ENCODE assay signal across 3 cellular contexts in the genomic region with DNA sequence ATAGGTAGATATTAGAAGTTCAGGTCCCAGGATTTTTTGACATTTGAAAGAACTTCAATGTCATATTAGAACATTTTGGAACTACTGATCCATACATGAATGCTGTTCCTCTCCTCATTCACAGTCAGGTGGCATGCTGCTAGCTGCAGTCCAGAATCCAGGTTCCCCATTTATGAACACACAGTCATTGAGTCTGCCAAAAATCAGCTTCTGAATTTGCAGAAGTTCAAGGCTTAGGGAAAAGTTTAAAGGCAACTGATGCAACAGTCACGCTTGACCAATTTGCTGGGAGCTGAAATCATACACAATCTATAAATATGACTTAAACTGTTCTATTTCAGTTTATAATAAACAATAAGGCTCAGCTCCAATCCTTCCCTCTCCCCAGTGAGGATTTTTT.
TF ChIP-seq lines count a peak whose summit lies in the region.

No MANE protein-coding gene starts in this region.

TF ChIP-seq in liver, 16 proteins besides CTCF, POLR2A, EP300 and RAD21:
- no peak for TF ChIP-seq GABPA (IDR thresholded peaks at IDR 0.05 in 1 of 2, conservative IDR thresholded peaks at IDR 0.05 in 1 of 2)
- no peak for TF ChIP-seq YY1 (IDR thresholded peaks at IDR 0.05)
- no peak for TF ChIP-seq EGR1 (IDR thresholded peaks at IDR 0.05; ENCODE audit: low read depth in 2 of 2)
- TF ChIP-seq JUND (IDR thresholded peaks at IDR 0.05), result peak; percentile 26 to 32
- TF ChIP-seq, protein P1, sequence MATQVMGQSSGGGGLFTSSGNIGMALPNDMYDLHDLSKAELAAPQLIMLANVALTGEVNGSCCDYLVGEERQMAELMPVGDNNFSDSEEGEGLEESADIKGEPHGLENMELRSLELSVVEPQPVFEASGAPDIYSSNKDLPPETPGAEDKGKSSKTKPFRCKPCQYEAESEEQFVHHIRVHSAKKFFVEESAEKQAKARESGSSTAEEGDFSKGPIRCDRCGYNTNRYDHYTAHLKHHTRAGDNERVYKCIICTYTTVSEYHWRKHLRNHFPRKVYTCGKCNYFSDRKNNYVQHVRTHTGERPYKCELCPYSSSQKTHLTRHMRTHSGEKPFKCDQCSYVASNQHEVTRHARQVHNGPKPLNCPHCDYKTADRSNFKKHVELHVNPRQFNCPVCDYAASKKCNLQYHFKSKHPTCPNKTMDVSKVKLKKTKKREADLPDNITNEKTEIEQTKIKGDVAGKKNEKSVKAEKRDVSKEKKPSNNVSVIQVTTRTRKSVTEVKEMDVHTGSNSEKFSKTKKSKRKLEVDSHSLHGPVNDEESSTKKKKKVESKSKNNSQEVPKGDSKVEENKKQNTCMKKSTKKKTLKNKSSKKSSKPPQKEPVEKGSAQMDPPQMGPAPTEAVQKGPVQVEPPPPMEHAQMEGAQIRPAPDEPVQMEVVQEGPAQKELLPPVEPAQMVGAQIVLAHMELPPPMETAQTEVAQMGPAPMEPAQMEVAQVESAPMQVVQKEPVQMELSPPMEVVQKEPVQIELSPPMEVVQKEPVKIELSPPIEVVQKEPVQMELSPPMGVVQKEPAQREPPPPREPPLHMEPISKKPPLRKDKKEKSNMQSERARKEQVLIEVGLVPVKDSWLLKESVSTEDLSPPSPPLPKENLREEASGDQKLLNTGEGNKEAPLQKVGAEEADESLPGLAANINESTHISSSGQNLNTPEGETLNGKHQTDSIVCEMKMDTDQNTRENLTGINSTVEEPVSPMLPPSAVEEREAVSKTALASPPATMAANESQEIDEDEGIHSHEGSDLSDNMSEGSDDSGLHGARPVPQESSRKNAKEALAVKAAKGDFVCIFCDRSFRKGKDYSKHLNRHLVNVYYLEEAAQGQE (IDR thresholded peaks at IDR 0.05), result peak; percentile 44
- TF ChIP-seq TAF1 (conservative IDR thresholded peaks at IDR 0.05), result no peak
- no peak for TF ChIP-seq FOXA2 (IDR thresholded peaks at IDR 0.05)
- TF ChIP-seq, protein P2, sequence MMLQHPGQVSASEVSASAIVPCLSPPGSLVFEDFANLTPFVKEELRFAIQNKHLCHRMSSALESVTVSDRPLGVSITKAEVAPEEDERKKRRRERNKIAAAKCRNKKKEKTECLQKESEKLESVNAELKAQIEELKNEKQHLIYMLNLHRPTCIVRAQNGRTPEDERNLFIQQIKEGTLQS (IDR thresholded peaks at IDR 0.05), result peak; percentile 73
- TF ChIP-seq NR2F2 (IDR thresholded peaks at IDR 0.05), result no peak
- peak; percentile 62 for TF ChIP-seq SP1 (IDR thresholded peaks at IDR 0.05)
- TF ChIP-seq HNF4G (IDR thresholded peaks at IDR 0.05), result peak; percentile 33
- peak; percentile 72 to 78 for TF ChIP-seq HNF4A (conservative IDR thresholded peaks at IDR 0.05)
- TF ChIP-seq, protein P3, sequence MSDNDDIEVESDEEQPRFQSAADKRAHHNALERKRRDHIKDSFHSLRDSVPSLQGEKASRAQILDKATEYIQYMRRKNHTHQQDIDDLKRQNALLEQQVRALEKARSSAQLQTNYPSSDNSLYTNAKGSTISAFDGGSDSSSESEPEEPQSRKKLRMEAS (IDR thresholded peaks at IDR 0.05), result peak; percentile 35
- TF ChIP-seq, protein P4, sequence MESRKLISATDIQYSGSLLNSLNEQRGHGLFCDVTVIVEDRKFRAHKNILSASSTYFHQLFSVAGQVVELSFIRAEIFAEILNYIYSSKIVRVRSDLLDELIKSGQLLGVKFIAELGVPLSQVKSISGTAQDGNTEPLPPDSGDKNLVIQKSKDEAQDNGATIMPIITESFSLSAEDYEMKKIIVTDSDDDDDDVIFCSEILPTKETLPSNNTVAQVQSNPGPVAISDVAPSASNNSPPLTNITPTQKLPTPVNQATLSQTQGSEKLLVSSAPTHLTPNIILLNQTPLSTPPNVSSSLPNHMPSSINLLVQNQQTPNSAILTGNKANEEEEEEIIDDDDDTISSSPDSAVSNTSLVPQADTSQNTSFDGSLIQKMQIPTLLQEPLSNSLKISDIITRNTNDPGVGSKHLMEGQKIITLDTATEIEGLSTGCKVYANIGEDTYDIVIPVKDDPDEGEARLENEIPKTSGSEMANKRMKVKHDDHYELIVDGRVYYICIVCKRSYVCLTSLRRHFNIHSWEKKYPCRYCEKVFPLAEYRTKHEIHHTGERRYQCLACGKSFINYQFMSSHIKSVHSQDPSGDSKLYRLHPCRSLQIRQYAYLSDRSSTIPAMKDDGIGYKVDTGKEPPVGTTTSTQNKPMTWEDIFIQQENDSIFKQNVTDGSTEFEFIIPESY (IDR thresholded peaks at IDR 0.05), result no peak
- TF ChIP-seq FOXA1 (IDR thresholded peaks at IDR 0.05), result no peak
- peak; percentile 68 to 77 for TF ChIP-seq RXRA (IDR thresholded peaks at IDR 0.05)

TF ChIP-seq in HepG2, 621 proteins besides CTCF, POLR2A, EP300 and RAD21 (continues in another document):
- no peak for TF ChIP-seq SSRP1 (CRISPR knock-in tag; IDR thresholded peaks at IDR 0.05)
- TF ChIP-seq ZFP90 (CRISPR knock-in tag; IDR thresholded peaks at IDR 0.05; ENCODE audit: borderline replicate concordance), result no peak
- TF ChIP-seq GPN1 (CRISPR knock-in tag; IDR thresholded peaks at IDR 0.05; ENCODE audit: borderline replicate concordance), result no peak
- TF ChIP-seq, protein P5, sequence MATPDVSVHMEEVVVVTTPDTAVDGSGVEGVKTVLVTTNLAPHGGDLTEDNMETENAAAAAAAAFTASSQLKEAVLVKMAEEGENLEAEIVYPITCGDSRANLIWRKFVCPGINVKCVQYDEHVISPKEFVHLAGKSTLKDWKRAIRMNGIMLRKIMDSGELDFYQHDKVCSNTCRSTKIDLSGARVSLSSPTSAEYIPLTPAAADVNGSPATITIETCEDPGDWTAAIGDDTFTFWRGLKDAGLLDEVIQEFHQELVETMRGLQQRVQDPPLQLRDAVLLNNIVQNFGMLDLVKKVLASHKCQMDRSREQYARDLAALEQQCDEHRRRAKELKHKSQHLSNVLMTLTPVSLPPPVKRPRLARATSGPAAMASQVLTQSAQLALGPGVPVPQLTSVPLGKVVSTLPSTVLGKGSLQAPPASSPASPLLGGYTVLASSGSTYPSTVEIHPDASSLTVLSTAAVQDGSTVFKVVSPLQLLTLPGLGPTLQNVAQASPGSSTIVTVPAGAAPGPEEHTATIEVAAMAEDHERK (CRISPR knock-in tag; IDR thresholded peaks at IDR 0.05; ENCODE audit: low read depth), result no peak
- no peak for TF ChIP-seq SETDB1 (CRISPR knock-in tag; IDR thresholded peaks at IDR 0.05; ENCODE audit: borderline replicate concordance)
- TF ChIP-seq, protein P4 (CRISPR knock-in tag; IDR thresholded peaks at IDR 0.05), result no peak
- TF ChIP-seq, protein P6, sequence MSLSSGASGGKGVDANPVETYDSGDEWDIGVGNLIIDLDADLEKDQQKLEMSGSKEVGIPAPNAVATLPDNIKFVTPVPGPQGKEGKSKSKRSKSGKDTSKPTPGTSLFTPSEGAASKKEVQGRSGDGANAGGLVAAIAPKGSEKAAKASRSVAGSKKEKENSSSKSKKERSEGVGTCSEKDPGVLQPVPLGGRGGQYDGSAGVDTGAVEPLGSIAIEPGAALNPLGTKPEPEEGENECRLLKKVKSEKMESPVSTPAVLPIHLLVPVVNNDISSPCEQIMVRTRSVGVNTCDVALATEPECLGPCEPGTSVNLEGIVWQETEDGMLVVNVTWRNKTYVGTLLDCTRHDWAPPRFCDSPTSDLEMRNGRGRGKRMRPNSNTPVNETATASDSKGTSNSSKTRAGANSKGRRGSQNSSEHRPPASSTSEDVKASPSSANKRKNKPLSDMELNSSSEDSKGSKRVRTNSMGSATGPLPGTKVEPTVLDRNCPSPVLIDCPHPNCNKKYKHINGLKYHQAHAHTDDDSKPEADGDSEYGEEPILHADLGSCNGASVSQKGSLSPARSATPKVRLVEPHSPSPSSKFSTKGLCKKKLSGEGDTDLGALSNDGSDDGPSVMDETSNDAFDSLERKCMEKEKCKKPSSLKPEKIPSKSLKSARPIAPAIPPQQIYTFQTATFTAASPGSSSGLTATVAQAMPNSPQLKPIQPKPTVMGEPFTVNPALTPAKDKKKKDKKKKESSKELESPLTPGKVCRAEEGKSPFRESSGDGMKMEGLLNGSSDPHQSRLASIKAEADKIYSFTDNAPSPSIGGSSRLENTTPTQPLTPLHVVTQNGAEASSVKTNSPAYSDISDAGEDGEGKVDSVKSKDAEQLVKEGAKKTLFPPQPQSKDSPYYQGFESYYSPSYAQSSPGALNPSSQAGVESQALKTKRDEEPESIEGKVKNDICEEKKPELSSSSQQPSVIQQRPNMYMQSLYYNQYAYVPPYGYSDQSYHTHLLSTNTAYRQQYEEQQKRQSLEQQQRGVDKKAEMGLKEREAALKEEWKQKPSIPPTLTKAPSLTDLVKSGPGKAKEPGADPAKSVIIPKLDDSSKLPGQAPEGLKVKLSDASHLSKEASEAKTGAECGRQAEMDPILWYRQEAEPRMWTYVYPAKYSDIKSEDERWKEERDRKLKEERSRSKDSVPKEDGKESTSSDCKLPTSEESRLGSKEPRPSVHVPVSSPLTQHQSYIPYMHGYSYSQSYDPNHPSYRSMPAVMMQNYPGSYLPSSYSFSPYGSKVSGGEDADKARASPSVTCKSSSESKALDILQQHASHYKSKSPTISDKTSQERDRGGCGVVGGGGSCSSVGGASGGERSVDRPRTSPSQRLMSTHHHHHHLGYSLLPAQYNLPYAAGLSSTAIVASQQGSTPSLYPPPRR (CRISPR knock-in tag; IDR thresholded peaks at IDR 0.05; ENCODE audit: borderline replicate concordance), result no peak
- TF ChIP-seq KLF12 (CRISPR knock-in tag; IDR thresholded peaks at IDR 0.05; ENCODE audit: borderline replicate concordance), result no peak

TF ChIP-seq in GM12878, 131 proteins besides CTCF, POLR2A, EP300 and RAD21:
- TF ChIP-seq PAX5 (IDR thresholded peaks at IDR 0.05; ENCODE audit: borderline replicate concordance, low read depth, low read length) (peak; percentile 40; the same call in 1 of the 2 replicates), ZNF622 (IDR thresholded peaks at IDR 0.05) (no peak), NR2C2 (IDR thresholded peaks at IDR 0.05; ENCODE audit: borderline replicate concordance, control insufficient read depth, insufficient read length, low read depth) (no peak)
